In the genomic region with DNA sequence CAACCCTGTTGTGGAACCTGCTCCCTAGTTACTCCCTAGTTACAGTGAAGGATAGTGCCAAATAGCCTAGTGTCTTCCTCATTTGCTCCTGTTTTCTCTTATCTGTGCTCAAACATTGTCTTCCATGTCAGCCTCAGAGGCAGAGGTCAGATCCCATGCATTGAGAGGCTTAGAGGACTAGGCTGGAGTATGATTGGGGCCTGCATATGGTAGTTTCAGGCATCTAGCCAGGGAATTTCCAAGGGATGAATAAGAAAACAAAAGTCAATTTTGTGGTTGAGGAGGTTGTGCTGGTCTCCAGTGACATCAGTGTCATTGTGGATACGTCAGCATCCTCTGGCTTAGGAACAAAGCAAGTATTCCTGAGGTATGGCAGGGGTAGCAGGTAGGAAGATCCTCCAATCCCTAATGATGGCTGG, we compare ENCODE assay signal across 1 cellular context.
A peak's percentile ranks its signal among the peaks of the same experiment; 100 is the strongest.
TF ChIP-seq lines count a peak whose summit lies in the region.

No MANE protein-coding gene starts in this region.

TF ChIP-seq in K562, 482 proteins besides CTCF, POLR2A, EP300 and RAD21 (continued from another document):
- TF ChIP-seq, protein P1, sequence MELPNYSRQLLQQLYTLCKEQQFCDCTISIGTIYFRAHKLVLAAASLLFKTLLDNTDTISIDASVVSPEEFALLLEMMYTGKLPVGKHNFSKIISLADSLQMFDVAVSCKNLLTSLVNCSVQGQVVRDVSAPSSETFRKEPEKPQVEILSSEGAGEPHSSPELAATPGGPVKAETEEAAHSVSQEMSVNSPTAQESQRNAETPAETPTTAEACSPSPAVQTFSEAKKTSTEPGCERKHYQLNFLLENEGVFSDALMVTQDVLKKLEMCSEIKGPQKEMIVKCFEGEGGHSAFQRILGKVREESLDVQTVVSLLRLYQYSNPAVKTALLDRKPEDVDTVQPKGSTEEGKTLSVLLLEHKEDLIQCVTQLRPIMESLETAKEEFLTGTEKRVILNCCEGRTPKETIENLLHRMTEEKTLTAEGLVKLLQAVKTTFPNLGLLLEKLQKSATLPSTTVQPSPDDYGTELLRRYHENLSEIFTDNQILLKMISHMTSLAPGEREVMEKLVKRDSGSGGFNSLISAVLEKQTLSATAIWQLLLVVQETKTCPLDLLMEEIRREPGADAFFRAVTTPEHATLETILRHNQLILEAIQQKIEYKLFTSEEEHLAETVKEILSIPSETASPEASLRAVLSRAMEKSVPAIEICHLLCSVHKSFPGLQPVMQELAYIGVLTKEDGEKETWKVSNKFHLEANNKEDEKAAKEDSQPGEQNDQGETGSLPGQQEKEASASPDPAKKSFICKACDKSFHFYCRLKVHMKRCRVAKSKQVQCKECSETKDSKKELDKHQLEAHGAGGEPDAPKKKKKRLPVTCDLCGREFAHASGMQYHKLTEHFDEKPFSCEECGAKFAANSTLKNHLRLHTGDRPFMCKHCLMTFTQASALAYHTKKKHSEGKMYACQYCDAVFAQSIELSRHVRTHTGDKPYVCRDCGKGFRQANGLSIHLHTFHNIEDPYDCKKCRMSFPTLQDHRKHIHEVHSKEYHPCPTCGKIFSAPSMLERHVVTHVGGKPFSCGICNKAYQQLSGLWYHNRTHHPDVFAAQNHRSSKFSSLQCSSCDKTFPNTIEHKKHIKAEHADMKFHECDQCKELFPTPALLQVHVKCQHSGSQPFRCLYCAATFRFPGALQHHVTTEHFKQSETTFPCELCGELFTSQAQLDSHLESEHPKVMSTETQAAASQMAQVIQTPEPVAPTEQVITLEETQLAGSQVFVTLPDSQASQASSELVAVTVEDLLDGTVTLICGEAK (IDR thresholded peaks at IDR 0.05), result no peak
- TF ChIP-seq, protein P1 (CRISPR knock-in tag; IDR thresholded peaks at IDR 0.05), result no peak
- peak; percentile 81 for TF ChIP-seq ZNF175 (CRISPR knock-in tag; IDR thresholded peaks at IDR 0.05; ENCODE audit: low read depth)
- TF ChIP-seq, protein P2, sequence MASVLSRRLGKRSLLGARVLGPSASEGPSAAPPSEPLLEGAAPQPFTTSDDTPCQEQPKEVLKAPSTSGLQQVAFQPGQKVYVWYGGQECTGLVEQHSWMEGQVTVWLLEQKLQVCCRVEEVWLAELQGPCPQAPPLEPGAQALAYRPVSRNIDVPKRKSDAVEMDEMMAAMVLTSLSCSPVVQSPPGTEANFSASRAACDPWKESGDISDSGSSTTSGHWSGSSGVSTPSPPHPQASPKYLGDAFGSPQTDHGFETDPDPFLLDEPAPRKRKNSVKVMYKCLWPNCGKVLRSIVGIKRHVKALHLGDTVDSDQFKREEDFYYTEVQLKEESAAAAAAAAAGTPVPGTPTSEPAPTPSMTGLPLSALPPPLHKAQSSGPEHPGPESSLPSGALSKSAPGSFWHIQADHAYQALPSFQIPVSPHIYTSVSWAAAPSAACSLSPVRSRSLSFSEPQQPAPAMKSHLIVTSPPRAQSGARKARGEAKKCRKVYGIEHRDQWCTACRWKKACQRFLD (CRISPR knock-in tag; IDR thresholded peaks at IDR 0.05), result peak; percentile 73; the same call in 1 of the 2 replicates
- 0 out of 2 replicates have a peak, but pooled peaks have one; percentile 36 for TF ChIP-seq ZNF584 (CRISPR knock-in tag; IDR thresholded peaks at IDR 0.05; ENCODE audit: low read depth)
- TF ChIP-seq NRF1 (conservative IDR thresholded peaks at IDR 0.05 in 1 of 2, IDR thresholded peaks at IDR 0.05 in 1 of 2), result peak in 1 of 2 experiments; percentile 20; a peak in 1 of 4 replicates
- TF ChIP-seq CTBP1 (IDR thresholded peaks at IDR 0.05; ENCODE audit: borderline replicate concordance), result peak; percentile 89
- TF ChIP-seq MYC (IDR thresholded peaks at IDR 0.05; ENCODE audit: low read depth, low read length), result no peak
- no peak for TF ChIP-seq MYC (CRISPR knock-in tag; IDR thresholded peaks at IDR 0.05; ENCODE audit: borderline replicate concordance, low read depth)
- peak; percentile 30; the same call in 1 of the 2 replicates for TF ChIP-seq ZNF644 (tag; IDR thresholded peaks at IDR 0.05; ENCODE audit: low read depth)
- TF ChIP-seq FOSL1 (tag; conservative IDR thresholded peaks at IDR 0.05), result peak; percentile 40; the same call in 1 of the 2 replicates
- TF ChIP-seq DMBX1 (CRISPR knock-in tag; IDR thresholded peaks at IDR 0.05; ENCODE audit: borderline replicate concordance), result peak; percentile 22; the same call in 1 of the 2 replicates
- TF ChIP-seq NFIC (IDR thresholded peaks at IDR 0.05), result peak; percentile 89
- TF ChIP-seq MTA2 (IDR thresholded peaks at IDR 0.05; ENCODE audit: low read depth), result peak; percentile 87
- TF ChIP-seq, protein P3, sequence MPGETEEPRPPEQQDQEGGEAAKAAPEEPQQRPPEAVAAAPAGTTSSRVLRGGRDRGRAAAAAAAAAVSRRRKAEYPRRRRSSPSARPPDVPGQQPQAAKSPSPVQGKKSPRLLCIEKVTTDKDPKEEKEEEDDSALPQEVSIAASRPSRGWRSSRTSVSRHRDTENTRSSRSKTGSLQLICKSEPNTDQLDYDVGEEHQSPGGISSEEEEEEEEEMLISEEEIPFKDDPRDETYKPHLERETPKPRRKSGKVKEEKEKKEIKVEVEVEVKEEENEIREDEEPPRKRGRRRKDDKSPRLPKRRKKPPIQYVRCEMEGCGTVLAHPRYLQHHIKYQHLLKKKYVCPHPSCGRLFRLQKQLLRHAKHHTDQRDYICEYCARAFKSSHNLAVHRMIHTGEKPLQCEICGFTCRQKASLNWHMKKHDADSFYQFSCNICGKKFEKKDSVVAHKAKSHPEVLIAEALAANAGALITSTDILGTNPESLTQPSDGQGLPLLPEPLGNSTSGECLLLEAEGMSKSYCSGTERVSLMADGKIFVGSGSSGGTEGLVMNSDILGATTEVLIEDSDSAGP (CRISPR knock-in tag; IDR thresholded peaks at IDR 0.05), result peak; percentile 61; the same call in 1 of the 2 replicates
- peak in 1 of 2 experiments; percentile 64; a peak in 1 of 4 replicates for TF ChIP-seq HDAC1 (IDR thresholded peaks at IDR 0.05)
- no peak for TF ChIP-seq GATAD2B (IDR thresholded peaks at IDR 0.05; ENCODE audit: borderline replicate concordance)
- TF ChIP-seq NCOR1 (IDR thresholded peaks at IDR 0.05), result peak; percentile 83
- TF ChIP-seq, protein P4, sequence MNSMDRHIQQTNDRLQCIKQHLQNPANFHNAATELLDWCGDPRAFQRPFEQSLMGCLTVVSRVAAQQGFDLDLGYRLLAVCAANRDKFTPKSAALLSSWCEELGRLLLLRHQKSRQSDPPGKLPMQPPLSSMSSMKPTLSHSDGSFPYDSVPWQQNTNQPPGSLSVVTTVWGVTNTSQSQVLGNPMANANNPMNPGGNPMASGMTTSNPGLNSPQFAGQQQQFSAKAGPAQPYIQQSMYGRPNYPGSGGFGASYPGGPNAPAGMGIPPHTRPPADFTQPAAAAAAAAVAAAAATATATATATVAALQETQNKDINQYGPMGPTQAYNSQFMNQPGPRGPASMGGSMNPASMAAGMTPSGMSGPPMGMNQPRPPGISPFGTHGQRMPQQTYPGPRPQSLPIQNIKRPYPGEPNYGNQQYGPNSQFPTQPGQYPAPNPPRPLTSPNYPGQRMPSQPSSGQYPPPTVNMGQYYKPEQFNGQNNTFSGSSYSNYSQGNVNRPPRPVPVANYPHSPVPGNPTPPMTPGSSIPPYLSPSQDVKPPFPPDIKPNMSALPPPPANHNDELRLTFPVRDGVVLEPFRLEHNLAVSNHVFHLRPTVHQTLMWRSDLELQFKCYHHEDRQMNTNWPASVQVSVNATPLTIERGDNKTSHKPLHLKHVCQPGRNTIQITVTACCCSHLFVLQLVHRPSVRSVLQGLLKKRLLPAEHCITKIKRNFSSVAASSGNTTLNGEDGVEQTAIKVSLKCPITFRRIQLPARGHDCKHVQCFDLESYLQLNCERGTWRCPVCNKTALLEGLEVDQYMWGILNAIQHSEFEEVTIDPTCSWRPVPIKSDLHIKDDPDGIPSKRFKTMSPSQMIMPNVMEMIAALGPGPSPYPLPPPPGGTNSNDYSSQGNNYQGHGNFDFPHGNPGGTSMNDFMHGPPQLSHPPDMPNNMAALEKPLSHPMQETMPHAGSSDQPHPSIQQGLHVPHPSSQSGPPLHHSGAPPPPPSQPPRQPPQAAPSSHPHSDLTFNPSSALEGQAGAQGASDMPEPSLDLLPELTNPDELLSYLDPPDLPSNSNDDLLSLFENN (IDR thresholded peaks at IDR 0.05; ENCODE audit: low read depth in 2 of 2, low read length in 2 of 2), result 0 out of 4 replicates have a peak, but pooled peaks of 1 of the 2 experiments have one; percentile 60
- TF ChIP-seq TEAD4 (IDR thresholded peaks at IDR 0.05; ENCODE audit: low read length), result peak; percentile 91
- TF ChIP-seq TEAD4 (CRISPR knock-in tag; IDR thresholded peaks at IDR 0.05; ENCODE audit: borderline replicate concordance), result no peak
- TF ChIP-seq RB1 (IDR thresholded peaks at IDR 0.05; ENCODE audit: low read depth), result no peak
- peak; percentile 92 for TF ChIP-seq CBFA2T3 (IDR thresholded peaks at IDR 0.05)
- no peak for TF ChIP-seq MIER1 (IDR thresholded peaks at IDR 0.05; ENCODE audit: low read depth)
- TF ChIP-seq MYNN (IDR thresholded peaks at IDR 0.05), result peak; percentile 67; the same call in 1 of the 2 replicates
- TF ChIP-seq MYNN (CRISPR knock-in tag; IDR thresholded peaks at IDR 0.05), result no peak
- TF ChIP-seq, protein P5, sequence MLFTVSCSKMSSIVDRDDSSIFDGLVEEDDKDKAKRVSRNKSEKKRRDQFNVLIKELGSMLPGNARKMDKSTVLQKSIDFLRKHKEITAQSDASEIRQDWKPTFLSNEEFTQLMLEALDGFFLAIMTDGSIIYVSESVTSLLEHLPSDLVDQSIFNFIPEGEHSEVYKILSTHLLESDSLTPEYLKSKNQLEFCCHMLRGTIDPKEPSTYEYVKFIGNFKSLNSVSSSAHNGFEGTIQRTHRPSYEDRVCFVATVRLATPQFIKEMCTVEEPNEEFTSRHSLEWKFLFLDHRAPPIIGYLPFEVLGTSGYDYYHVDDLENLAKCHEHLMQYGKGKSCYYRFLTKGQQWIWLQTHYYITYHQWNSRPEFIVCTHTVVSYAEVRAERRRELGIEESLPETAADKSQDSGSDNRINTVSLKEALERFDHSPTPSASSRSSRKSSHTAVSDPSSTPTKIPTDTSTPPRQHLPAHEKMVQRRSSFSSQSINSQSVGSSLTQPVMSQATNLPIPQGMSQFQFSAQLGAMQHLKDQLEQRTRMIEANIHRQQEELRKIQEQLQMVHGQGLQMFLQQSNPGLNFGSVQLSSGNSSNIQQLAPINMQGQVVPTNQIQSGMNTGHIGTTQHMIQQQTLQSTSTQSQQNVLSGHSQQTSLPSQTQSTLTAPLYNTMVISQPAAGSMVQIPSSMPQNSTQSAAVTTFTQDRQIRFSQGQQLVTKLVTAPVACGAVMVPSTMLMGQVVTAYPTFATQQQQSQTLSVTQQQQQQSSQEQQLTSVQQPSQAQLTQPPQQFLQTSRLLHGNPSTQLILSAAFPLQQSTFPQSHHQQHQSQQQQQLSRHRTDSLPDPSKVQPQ (CRISPR knock-in tag; IDR thresholded peaks at IDR 0.05; ENCODE audit: borderline replicate concordance), result no peak
- TF ChIP-seq FOXK2 (conservative IDR thresholded peaks at IDR 0.05 in 1 of 2, IDR thresholded peaks at IDR 0.05 in 1 of 2; ENCODE audit: low read depth in 2 of 2), result peak in 1 of 2 experiments; percentile 52; a peak in 1 of 4 replicates
- TF ChIP-seq GABPA (tag; conservative IDR thresholded peaks at IDR 0.05; ENCODE audit: low read depth), result 0 out of 2 replicates have a peak, but pooled peaks have one; percentile 15
- TF ChIP-seq STAT5A (IDR thresholded peaks at IDR 0.05; ENCODE audit: borderline replicate concordance, low read length), result peak; percentile 62; the same call in 1 of the 2 replicates
- TF ChIP-seq MXI1 (IDR thresholded peaks at IDR 0.05; ENCODE audit: low read depth, low read length), result 0 out of 2 replicates have a peak, but pooled peaks have one; percentile 72
- TF ChIP-seq RBBP5 (IDR thresholded peaks at IDR 0.05; ENCODE audit: borderline replicate concordance, insufficient read depth, low read length, poor library complexity, severe bottlenecking), result peak; percentile 58
